26 cellular contexts compared by ENCODE assay signal in the genomic region with DNA sequence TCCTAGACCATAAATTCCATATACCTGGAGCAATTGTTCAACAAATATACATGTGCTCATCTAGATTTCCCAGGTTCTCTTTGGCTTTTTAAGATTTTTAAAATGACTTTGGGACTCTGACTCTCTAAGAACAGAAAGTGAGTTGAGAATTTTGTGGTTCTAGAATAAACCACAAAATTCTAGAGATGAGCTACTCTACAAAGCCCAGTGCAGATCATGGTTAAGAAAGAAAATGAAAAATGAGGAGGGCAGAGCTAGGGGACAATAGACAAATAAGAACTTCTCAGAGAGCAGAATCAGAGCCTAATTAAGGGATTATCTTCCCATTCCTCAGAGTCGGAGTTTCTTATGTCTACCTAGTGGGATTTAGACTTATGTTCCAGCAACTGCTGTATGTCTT.
"Had no signal": no experiment of that assay in that cellular context is flagged by ENCODE, and none has a peak within 500 bp of the region (broad histone marks: within the 10 kb centered on the region; RNA-seq: fewer than 3 reads in every experiment).

No MANE protein-coding gene starts in this region.

- H3K27ac ChIP-seq: dorsolateral prefrontal cortex, epithelial cell of prostate, gastrocnemius medialis, neutrophil, parathyroid adenoma, right atrium auricular region, stomach, thyroid gland had no signal

- H3K27me3 ChIP-seq: gastrocnemius medialis, neutrophil, right atrium auricular region, stomach, thyroid gland, vagina had no signal

- H3K4me1 ChIP-seq: parathyroid adenoma, thyroid gland, vagina had no signal

- DNase-seq: dorsolateral prefrontal cortex; effector CD4-positive, alpha-beta T cell; foreskin fibroblast; gastrocnemius medialis; head of caudate nucleus; kidney; mesenchymal stem cell; mucosa of descending colon; naive B cell; stimulated activated CD4-positive, alpha-beta T cell treated with anti-CD3 and anti-CD28 coated beads, Interleukin-2, amount 100 ng/mL, for 24 hours; stimulated activated CD4-positive, alpha-beta T cell treated with anti-CD3 and anti-CD28 coated beads, Interleukin-4, amount 100 ng/mL, for 24 hours; stimulated activated naive CD4-positive, alpha-beta T cell treated with Interleukin-2 at 50 U/mL for 16 hours; stomach; thyroid gland; trophoblast cell had no signal

- ATAC-seq: esophagus mucosa; gastrocnemius medialis; left lobe of liver; mucosa of descending colon; natural killer cell treated with Interleukin-12 subunit alpha and Interleukin-12 subunit beta and Interleukin-15 and Interleukin-18, amount 100 ng/mL, for 72 hours; sciatic nerve; stimulated activated effector memory CD8-positive, alpha-beta T cell treated with anti-CD3 and anti-CD28 coated beads, Interleukin-12 subunit alpha, Interleukin-12 subunit beta, amount 100 ng/mL, for 72 hours had no signal

- H3K4me3 ChIP-seq: dorsolateral prefrontal cortex, gastrocnemius medialis, mucosa of descending colon, right atrium auricular region, smooth muscle cell, stomach, thyroid gland, vagina had no signal

- H3K36me3 ChIP-seq: gastrocnemius medialis, neutrophil, right atrium auricular region, stomach, thyroid gland, vagina had no signal

- H3K9me3 ChIP-seq: gastrocnemius medialis, neutrophil, right atrium auricular region, stomach, thyroid gland, vagina had no signal
